ENCODE assay signal across 18 cellular contexts in genomic region chr14:97626088-97626487, GRCh38.
DNase-seq lines count a peak whose midpoint lies in the region; ATAC-seq lines count a peak whose summit lies in the region.
"Had no signal": no experiment of that assay in that cellular context is flagged by ENCODE, and none has a peak within 500 bp of the region (broad histone marks: within the 10 kb centered on the region; RNA-seq: fewer than 3 reads in every experiment).

No MANE protein-coding gene starts in this region.

- H3K4me3 Mint-ChIP-seq in activated CD4-positive, alpha-beta T cell treated with anti-CD3 and anti-CD28 coated beads, Interleukin-2, amount 10 ng/mL, durations not matched to agents 24 days and 14 days: no peak overlapping the region
- H3K4me3 Mint-ChIP-seq: CD8-positive, alpha-beta memory T cell; T-cell had no signal

- intact Hi-C loops in activated CD4-positive, alpha-beta T cell treated with anti-CD3 and anti-CD28 coated beads, Interleukin-2, amount 10 ng/mL, durations not matched to agents 24 days and 14 days (cut with micrococcal nuclease): no loop called here

- H3K4me1 Mint-ChIP-seq in activated CD4-positive, alpha-beta T cell treated with anti-CD3 and anti-CD28 coated beads, Interleukin-2, amount 10 ng/mL, durations not matched to agents 24 days and 14 days: peaks cover 10% of the 10 kb centered on the region

- H3K9me3 Mint-ChIP-seq in activated CD4-positive, alpha-beta T cell treated with anti-CD3 and anti-CD28 coated beads, Interleukin-2, amount 10 ng/mL, durations not matched to agents 24 days and 14 days: peaks cover 18% of the 10 kb centered on the region

- H3K36me3 Mint-ChIP-seq in activated CD4-positive, alpha-beta T cell treated with anti-CD3 and anti-CD28 coated beads, Interleukin-2, amount 10 ng/mL, durations not matched to agents 24 days and 14 days (ENCODE audit: low read depth): no peaks in the 10 kb centered on the region

- no peaks in the 10 kb centered on the region for H3K27me3 ChIP-seq in H7 (ENCODE audit: control insufficient read depth, insufficient read depth, low read length)

- H3K27ac Mint-ChIP-seq in activated CD4-positive, alpha-beta T cell treated with anti-CD3 and anti-CD28 coated beads, Interleukin-2, amount 10 ng/mL, durations not matched to agents 24 days and 14 days: no peak overlapping the region

- ATAC-seq in GM19452 (IDR thresholded peaks at IDR 0.05; ENCODE audit: unreplicated experiment): no peak
- ATAC-seq: HCT116, K562, Right ventricle myocardium inferior, T-cell had no signal

- H3K36me3 ChIP-seq in H7 (replicated peaks; ENCODE audit: control insufficient read depth, insufficient read depth, low read length): no peaks in the 10 kb centered on the region

- H3K27me3 Mint-ChIP-seq in activated CD4-positive, alpha-beta T cell treated with anti-CD3 and anti-CD28 coated beads, Interleukin-2, amount 10 ng/mL, durations not matched to agents 24 days and 14 days: peaks cover 3% of the 10 kb centered on the region
- H3K27me3 Mint-ChIP-seq: CD8-positive, alpha-beta memory T cell; T-cell had no signal

- H3K4me3 ChIP-seq in H7 (ENCODE audit: insufficient read depth, low read depth, low read length): no peak overlapping the region
- H3K4me3 ChIP-seq: K562 had no signal

- peak; percentile 42 for DNase-seq in activated CD4-positive, alpha-beta T cell treated with anti-CD3 and anti-CD28 coated beads, Interleukin-2, amount 10 ng/mL, durations not matched to agents 24 days and 14 days
- DNase-seq in activated CD4-positive, alpha-beta T cell treated with anti-CD3 and anti-CD28 coated beads for 4 hours: no peak
- DNase-seq in NCI-H1417 (lab: John Stamatoyannopoulos, UW): peak in 2 of 3 experiments; percentile 74 to 96
- peak; percentile 96 for DNase-seq in NCI-H2171 treated with DMSO at 0.1 percent for 48 hours (lab: John Stamatoyannopoulos, UW)
- no peak for DNase-seq in NCI-H146 treated with DMSO at 0.1 percent for 48 hours (lab: John Stamatoyannopoulos, UW; ENCODE audit: unreplicated experiment)
- no peak for DNase-seq in H7
- no peak for DNase-seq in HCEC 1CT
- DNase-seq: C1 segment of cervical spinal cord; CD8-positive, alpha-beta memory T cell; DMS79 treated with DMSO at 0.1 percent for 48 hours; GDM1; NCI-H146; NCI-H526 treated with DMSO at 0.1 percent for 48 hours; T-cell had no signal

Comparison
In these comparisons a context has a peak if more than half of its experiments do, and no peak if none do; other contexts are left out.
1. DNase-seq: peak in activated CD4-positive, alpha-beta T cell treated with anti-CD3 and anti-CD28 coated beads, Interleukin-2, amount 10 ng/mL, durations not matched to agents 24 days and 14 days (single experiment), NCI-H1417 (2 of 3) and NCI-H2171 treated with DMSO at 0.1 percent for 48 hours (single experiment); none in activated CD4-positive, alpha-beta T cell treated with anti-CD3 and anti-CD28 coated beads for 4 hours (0 of 2), NCI-H146 treated with DMSO at 0.1 percent for 48 hours (single experiment), H7 (single experiment) and HCEC 1CT (single experiment).